In the genomic region with DNA sequence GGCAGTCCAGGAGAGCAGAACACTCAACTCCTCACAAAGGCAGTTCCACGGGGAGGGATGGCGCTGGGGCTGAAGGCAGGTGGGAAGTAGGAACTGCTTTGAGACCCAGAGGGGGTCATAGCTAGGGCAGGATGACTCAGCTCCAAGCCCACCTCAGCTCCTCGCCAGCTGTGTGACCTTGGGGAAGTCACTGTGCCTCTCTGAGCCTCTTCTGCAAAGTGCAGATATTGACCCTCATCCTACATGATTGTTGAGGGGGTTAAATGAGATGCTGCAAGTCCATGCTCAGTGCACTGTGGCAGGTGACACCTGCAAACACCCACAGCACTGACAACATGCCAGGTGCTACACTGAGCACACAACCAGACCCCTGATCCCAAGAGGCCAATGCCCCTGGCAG, we compare ENCODE assay signal across 19 cellular contexts.
"Had no signal": no experiment of that assay in that cellular context is flagged by ENCODE, and none has a peak within 500 bp of the region (broad histone marks: within the 10 kb centered on the region; RNA-seq: fewer than 3 reads in every experiment).

No MANE protein-coding gene starts in this region.

- H3K27ac ChIP-seq: hepatocyte, psoas muscle, spleen, tibial artery, upper lobe of left lung, vagina had no signal

- H3K9me3 ChIP-seq: psoas muscle, spleen, tibial artery, upper lobe of left lung, vagina had no signal

- H3K4me2 ChIP-seq: hepatocyte had no signal

- DNase-seq: effector CD4-positive, alpha-beta T cell; endodermal cell; foreskin melanocyte; kidney; left colon; left ventricle myocardium superior; naive B cell; psoas muscle; retina; spleen; stimulated activated CD4-positive, alpha-beta T cell treated with anti-CD3 and anti-CD28 coated beads, Interleukin-15, amount 100 ng/mL, for 24 hours; stimulated activated CD4-positive, alpha-beta T cell treated with anti-CD3 and anti-CD28 coated beads, Interleukin-1b, Interleukin-23, amount 100 ng/mL, for 48 hours; stimulated activated CD4-positive, alpha-beta T cell treated with anti-CD3 and anti-CD28 coated beads, Interleukin-4, amount 100 ng/mL, for 24 hours; tibial artery; upper lobe of left lung had no signal

- H3K36me3 ChIP-seq: spleen, tibial artery, upper lobe of left lung, vagina had no signal

- H3K4me1 ChIP-seq: psoas muscle, spleen, tibial artery, upper lobe of left lung, vagina had no signal

- H3K79me2 ChIP-seq: hepatocyte had no signal

- ATAC-seq: left colon, left ventricle myocardium superior, psoas muscle, sciatic nerve had no signal

- H3K4me3 ChIP-seq: hepatocyte, lung, psoas muscle, spleen, tibial artery, upper lobe of left lung, vagina had no signal

- FAIRE-seq: kidney had no signal

- H3K27me3 ChIP-seq: hepatocyte, upper lobe of left lung, vagina had no signal

- H2AFZ ChIP-seq: hepatocyte had no signal
